12 cellular contexts compared by ENCODE assay signal in the genomic region with DNA sequence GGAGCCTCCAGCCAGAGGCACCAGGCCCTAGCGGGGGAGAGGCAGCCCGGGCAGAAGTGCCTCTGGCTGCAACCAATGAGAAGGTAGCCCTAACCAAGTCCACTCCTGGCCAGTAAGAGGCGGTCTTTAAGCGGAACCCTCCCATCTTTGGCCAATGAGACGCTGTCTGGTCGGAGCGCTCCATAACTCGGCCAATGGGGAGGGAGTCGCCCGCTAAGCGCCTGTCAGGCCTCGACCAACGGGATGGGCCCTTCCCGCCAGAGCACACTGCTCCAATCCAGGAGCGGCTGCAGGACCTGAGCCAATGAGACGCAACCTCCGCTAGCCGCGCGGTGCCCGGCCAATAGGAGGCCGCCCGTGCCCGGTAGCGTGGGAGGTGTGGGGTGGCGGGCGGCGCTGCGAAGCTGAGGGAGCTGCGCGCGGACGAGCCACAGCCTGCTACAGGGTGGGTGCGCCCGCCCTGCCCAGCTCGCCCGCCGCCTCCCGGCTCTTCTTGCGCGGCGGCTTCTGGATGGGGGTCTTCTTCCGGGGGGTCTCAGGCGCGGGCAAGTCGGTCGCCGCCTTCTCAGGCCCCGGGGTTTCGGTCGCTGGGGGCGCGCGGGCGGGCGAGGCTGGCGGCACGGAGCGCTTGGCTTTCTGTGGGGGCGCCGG. TPM values are rescaled to one million over a fixed set of nuclear protein-coding genes. Genes with fewer than 3 reads are reported as not detected.
DNase-seq lines count a peak whose midpoint lies in the region; ATAC-seq and TF ChIP-seq lines count a peak whose summit lies in the region.
"Had no signal": no experiment of that assay in that cellular context is flagged by ENCODE, and none has a peak within 500 bp of the region (broad histone marks: within the 10 kb centered on the region; RNA-seq: fewer than 3 reads in every experiment).

No MANE protein-coding gene starts in this region.

- H2AFZ ChIP-seq in SK-N-SH (ENCODE audit: low read depth), result no peak overlapping the region

- H3K27ac Mint-ChIP-seq in activated T-helper 17 cell treated with anti-CD3 and anti-CD28 coated beads, Interleukin-2, amount 50 U/mL, for 72 hours, result no peak overlapping the region

- no peak for TF ChIP-seq CTCF in SK-N-SH (IDR thresholded peaks at IDR 0.05)
- TF ChIP-seq CTCF in gastroesophageal sphincter (IDR thresholded peaks at IDR 0.05), result no peak

- no peak for TF ChIP-seq RAD21 in SK-N-SH (IDR thresholded peaks at IDR 0.05; ENCODE audit: low read length)

- no peaks in the 10 kb centered on the region for H3K9me3 Mint-ChIP-seq in activated T-helper 17 cell treated with anti-CD3 and anti-CD28 coated beads, Interleukin-2, amount 50 U/mL, for 72 hours

- POLR2A ChIA-PET in SK-N-SH (lab: Yijun Ruan, JAX), result interaction anchor here (3.1 kb wide), 1 partner anchor 13 kb away, joined by 13 read pairs; a partner anchor contains a TSS

- CTCF ChIA-PET in SK-N-SH (lab: Yijun Ruan, JAX), result interaction anchor here (0.8 kb wide), 1 partner anchor 72 kb away, joined by 3 read pairs; no protein-coding TSS in a partner anchor

- H3K4me2 ChIP-seq in SK-N-SH, result no peak overlapping the region

- no peak for ATAC-seq in SK-N-SH treated with all-trans-retinoic acid at 6 μM for 48 hours
- ATAC-seq in activated T-helper 17 cell treated with anti-CD3 and anti-CD28 coated beads, Interleukin-2, amount 50 U/mL, for 72 hours (replicated peaks), result no peak
- peak; percentile 20 for ATAC-seq in gastroesophageal sphincter
- no peak for ATAC-seq in HG03521 (IDR thresholded peaks at IDR 0.05; ENCODE audit: unreplicated experiment)

- H3K27me3 Mint-ChIP-seq in activated T-helper 17 cell treated with anti-CD3 and anti-CD28 coated beads, Interleukin-2, amount 50 U/mL, for 72 hours, result peaks cover 9% of the 10 kb centered on the region

- H3K9me2 ChIP-seq in SK-N-SH, result no peaks in the 10 kb centered on the region

- H3K9me3 ChIP-seq in SK-N-SH (no peaks in the 10 kb centered on the region), gastroesophageal sphincter (no peaks in the 10 kb centered on the region)

- H3K36me3 ChIP-seq in SK-N-SH (replicated peaks in 1 of 2; ENCODE audit: control insufficient read depth in 1 of 2, insufficient read depth in 2 of 2, low read length in 1 of 2) (peaks cover 11 to 47% of the 10 kb centered on the region in 2 experiments), gastroesophageal sphincter (peaks cover 0 to 53% of the 10 kb centered on the region in 2 donors)

- H3K4me1 ChIP-seq in SK-N-SH (ENCODE audit: control insufficient read depth in 1 of 2, insufficient read depth in 2 of 2, low read depth in 1 of 2, low read length in 1 of 2) (peaks cover 16 to 44% of the 10 kb centered on the region in 2 experiments; a peak in 3 of 4 replicates), gastroesophageal sphincter (peaks cover 0 to 51% (median 16%) of the 10 kb centered on the region in 3 donors)

- peak; percentile 75 for DNase-seq in SK-N-SH
- peak; percentile 79 for DNase-seq in retina
- no peak for DNase-seq in NCI-H2196 treated with DMSO at 0.1 percent for 48 hours (lab: John Stamatoyannopoulos, UW; ENCODE audit: unreplicated experiment)
- DNase-seq in pons (ENCODE audit: low spot score), result no peak
- DNase-seq: 8988T; activated CD8-positive, alpha-beta memory T cell treated with anti-CD3 and anti-CD28 coated beads for 24 hours; MV-4-11; small intestine had no signal

- H3K27me3 ChIP-seq in SK-N-SH (ENCODE audit: insufficient read depth), result no peaks in the 10 kb centered on the region
- no peaks in the 10 kb centered on the region for H3K27me3 ChIP-seq in gastroesophageal sphincter

- H3K9ac ChIP-seq in SK-N-SH, result no peak overlapping the region

- H3K4me3 ChIP-seq in SK-N-SH (ENCODE audit: low read depth in 2 of 2, low read length in 1 of 2) (no peak overlapping the region), gastroesophageal sphincter (peak overlapping the region in 1 of 2 donors; percentile 31)

- peaks cover 44% of the 10 kb centered on the region for H4K20me1 ChIP-seq in SK-N-SH (ENCODE audit: insufficient read depth)

- H3K27ac ChIP-seq in SK-N-SH (ENCODE audit: low read depth in 2 of 2, low read length in 1 of 2) (peak overlapping the region in 1 of 2 experiments; percentile 95; a peak in 2 of 4 replicates), gastroesophageal sphincter (peak overlapping the region in 2 of 4 donors; percentile 37 to 57)

- H3K4me3 Mint-ChIP-seq in activated T-helper 17 cell treated with anti-CD3 and anti-CD28 coated beads, Interleukin-2, amount 50 U/mL, for 72 hours, result peak overlapping the region; percentile 48

- H3K4me1 Mint-ChIP-seq in activated T-helper 17 cell treated with anti-CD3 and anti-CD28 coated beads, Interleukin-2, amount 50 U/mL, for 72 hours, result peaks cover 4% of the 10 kb centered on the region

- peaks cover 13% of the 10 kb centered on the region for H3F3A ChIP-seq in SK-N-SH (replicated peaks; ENCODE audit: insufficient read depth)

- TF ChIP-seq EP300 in SK-N-SH (IDR thresholded peaks at IDR 0.05; ENCODE audit: borderline replicate concordance in 1 of 2, low read depth in 1 of 2, low read length in 1 of 2) (no peak), gastroesophageal sphincter (IDR thresholded peaks at IDR 0.05) (no peak)

- TF ChIP-seq POLR2A in gastroesophageal sphincter (IDR thresholded peaks at IDR 0.05), result no peak

- no peaks in the 10 kb centered on the region for H3K36me3 Mint-ChIP-seq in activated T-helper 17 cell treated with anti-CD3 and anti-CD28 coated beads, Interleukin-2, amount 50 U/mL, for 72 hours (ENCODE audit: low read depth)

- no peaks in the 10 kb centered on the region for H3K79me2 ChIP-seq in SK-N-SH (ENCODE audit: insufficient read depth)

- WGBS in SK-N-SH (ENCODE audit: low lambda C conversion rate), result 99% methylated on average over 29 of the region's 61 CpGs
- WGBS in gastroesophageal sphincter (ENCODE audit: low coverage in 1 of 2), 2 donors, result no CpG with 5 or more reads among the region's 61 CpGs

TF ChIP-seq in SK-N-SH, 30 proteins besides CTCF, POLR2A, EP300 and RAD21:
- TF ChIP-seq MEF2A (IDR thresholded peaks at IDR 0.05; ENCODE audit: borderline replicate concordance, low read depth) (no peak), FOXJ3 (CRISPR knock-in tag; IDR thresholded peaks at IDR 0.05) (no peak)
- TF ChIP-seq, protein P1, sequence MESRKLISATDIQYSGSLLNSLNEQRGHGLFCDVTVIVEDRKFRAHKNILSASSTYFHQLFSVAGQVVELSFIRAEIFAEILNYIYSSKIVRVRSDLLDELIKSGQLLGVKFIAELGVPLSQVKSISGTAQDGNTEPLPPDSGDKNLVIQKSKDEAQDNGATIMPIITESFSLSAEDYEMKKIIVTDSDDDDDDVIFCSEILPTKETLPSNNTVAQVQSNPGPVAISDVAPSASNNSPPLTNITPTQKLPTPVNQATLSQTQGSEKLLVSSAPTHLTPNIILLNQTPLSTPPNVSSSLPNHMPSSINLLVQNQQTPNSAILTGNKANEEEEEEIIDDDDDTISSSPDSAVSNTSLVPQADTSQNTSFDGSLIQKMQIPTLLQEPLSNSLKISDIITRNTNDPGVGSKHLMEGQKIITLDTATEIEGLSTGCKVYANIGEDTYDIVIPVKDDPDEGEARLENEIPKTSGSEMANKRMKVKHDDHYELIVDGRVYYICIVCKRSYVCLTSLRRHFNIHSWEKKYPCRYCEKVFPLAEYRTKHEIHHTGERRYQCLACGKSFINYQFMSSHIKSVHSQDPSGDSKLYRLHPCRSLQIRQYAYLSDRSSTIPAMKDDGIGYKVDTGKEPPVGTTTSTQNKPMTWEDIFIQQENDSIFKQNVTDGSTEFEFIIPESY (IDR thresholded peaks at IDR 0.05; ENCODE audit: borderline replicate concordance, low read depth), result 0 out of 2 replicates have a peak, but pooled peaks have one; percentile 17

TF ChIP-seq in SK-N-SH treated with all-trans-retinoic acid at 6 μM for 48 hours, 23 proteins besides CTCF, POLR2A, EP300 and RAD21:
- TF ChIP-seq, protein P2, sequence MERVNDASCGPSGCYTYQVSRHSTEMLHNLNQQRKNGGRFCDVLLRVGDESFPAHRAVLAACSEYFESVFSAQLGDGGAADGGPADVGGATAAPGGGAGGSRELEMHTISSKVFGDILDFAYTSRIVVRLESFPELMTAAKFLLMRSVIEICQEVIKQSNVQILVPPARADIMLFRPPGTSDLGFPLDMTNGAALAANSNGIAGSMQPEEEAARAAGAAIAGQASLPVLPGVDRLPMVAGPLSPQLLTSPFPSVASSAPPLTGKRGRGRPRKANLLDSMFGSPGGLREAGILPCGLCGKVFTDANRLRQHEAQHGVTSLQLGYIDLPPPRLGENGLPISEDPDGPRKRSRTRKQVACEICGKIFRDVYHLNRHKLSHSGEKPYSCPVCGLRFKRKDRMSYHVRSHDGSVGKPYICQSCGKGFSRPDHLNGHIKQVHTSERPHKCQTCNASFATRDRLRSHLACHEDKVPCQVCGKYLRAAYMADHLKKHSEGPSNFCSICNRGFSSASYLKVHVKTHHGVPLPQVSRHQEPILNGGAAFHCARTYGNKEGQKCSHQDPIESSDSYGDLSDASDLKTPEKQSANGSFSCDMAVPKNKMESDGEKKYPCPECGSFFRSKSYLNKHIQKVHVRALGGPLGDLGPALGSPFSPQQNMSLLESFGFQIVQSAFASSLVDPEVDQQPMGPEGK (CRISPR knock-in tag; IDR thresholded peaks at IDR 0.05; ENCODE audit: borderline replicate concordance), result no peak
- TF ChIP-seq ZFP30 (CRISPR knock-in tag; IDR thresholded peaks at IDR 0.05), result no peak
- no peak for TF ChIP-seq GLIS3 (CRISPR knock-in tag; IDR thresholded peaks at IDR 0.05)
- no peak for TF ChIP-seq ZNF70 (CRISPR knock-in tag; IDR thresholded peaks at IDR 0.05)
- no peak for TF ChIP-seq ZFP3 (CRISPR knock-in tag; IDR thresholded peaks at IDR 0.05)

RNA-seq across cellular contexts. Expression of a gene that starts 12.6 kb away (rescaled TPM):
- polyA plus RNA-seq in SK-N-SH (2012; rRNA removed), result 32.1 and 49.0 TPM in 2 replicates
- polyA plus RNA-seq in SK-N-SH (2012; cell fraction: cytosol; rRNA removed), result 21.0 and 41.3 TPM in 2 replicates
- polyA plus RNA-seq in SK-N-SH (2012; cell fraction: nucleus; rRNA removed), result 91.3 and 138 TPM in 2 replicates
- 1 to 10 TPM in 1 of 2 donors, under 1 TPM in 1; 0.43 to 1.5 TPM for total RNA-seq in activated T-helper 17 cell treated with anti-CD3 and anti-CD28 coated beads, Interleukin-2, amount 50 U/mL, for 72 hours
- 10 to 100 TPM; 14.8 to 25.3 (median 20.1) TPM for total RNA-seq in gastroesophageal sphincter

RNA-seq across cellular contexts. Expression of a gene that starts 31.1 kb away (rescaled TPM):
- polyA plus RNA-seq in SK-N-SH (2012; rRNA removed), result 8.0 and 9.9 TPM in 2 replicates
- 4.5 and 7.5 TPM in 2 replicates for polyA plus RNA-seq in SK-N-SH (2012; cell fraction: cytosol; rRNA removed)
- polyA plus RNA-seq in SK-N-SH (2012; cell fraction: nucleus; rRNA removed), result 16.9 and 18.8 TPM in 2 replicates
- total RNA-seq in activated T-helper 17 cell treated with anti-CD3 and anti-CD28 coated beads, Interleukin-2, amount 50 U/mL, for 72 hours, result 10 to 100 TPM in 1 of 2 donors, 1 to 10 TPM in 1; 6.4 to 10.0 TPM
- 10 to 100 TPM in 3 of 4 donors, 1 to 10 TPM in 1; 8.6 to 19.9 (median 11.1) TPM for total RNA-seq in gastroesophageal sphincter

Comparison
In these comparisons a context has a peak if more than half of its experiments do, and no peak if none do; other contexts are left out.
1. DNase-seq: peak in SK-N-SH (single experiment) and retina (single experiment); none in NCI-H2196 treated with DMSO at 0.1 percent for 48 hours (single experiment) and pons (single experiment).
2. RNA of a gene that starts 12.6 kb away (total RNA-seq): 14.8 to 25.3 TPM in gastroesophageal sphincter; 0.43 to 1.5 TPM in activated T-helper 17 cell treated with anti-CD3 and anti-CD28 coated beads, Interleukin-2, amount 50 U/mL, for 72 hours; every median in the first group is over 4 times any median in the second.